In the genomic region with DNA sequence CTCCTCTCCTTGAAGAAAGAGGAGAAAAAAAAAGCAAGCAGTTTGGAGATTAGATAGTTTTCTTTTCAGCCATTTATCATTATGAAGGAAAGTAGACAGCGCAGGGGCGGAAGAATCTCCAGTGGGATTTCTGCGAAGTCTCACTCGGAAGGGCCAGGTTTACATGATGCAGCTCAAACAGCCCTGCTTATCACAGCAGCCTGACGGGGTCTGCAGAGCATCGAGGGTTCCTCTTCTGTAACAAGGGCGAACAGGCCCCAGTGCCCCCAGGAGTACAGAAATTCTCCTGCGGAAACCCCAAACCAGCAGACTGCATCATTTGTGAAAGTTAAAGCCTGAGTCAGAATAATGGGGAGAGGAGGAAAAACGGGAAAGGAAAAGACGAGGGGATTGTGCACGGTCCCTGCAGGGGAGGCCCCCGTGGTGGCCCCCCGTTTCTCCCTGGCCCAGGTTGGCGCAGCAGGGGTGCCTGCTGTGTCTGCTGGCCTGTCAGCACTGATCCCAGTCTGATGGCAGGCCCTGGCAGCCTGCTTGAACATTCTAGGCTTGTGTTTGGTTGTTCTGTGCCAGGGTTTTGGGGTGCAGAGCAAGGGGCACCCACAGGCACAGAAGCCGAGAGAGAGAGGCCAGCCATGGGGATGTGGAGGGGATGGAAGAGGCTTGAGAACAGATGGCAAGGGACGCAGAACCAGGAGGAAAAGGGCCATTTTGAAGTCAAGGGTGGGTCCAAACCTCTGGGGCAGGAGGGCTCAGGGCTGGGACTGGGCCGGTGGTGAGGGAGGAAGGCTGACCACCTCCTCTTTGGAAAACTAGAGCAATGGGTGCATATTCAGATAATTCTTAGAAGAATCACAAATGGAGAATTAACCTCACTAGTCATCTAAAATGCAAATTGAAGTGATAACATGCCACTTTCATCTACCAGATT, we compare ENCODE assay signal across 2 cellular contexts.
TF ChIP-seq lines count a peak whose summit lies in the region.

No MANE protein-coding gene starts in this region.

TF ChIP-seq in SK-N-SH, 30 proteins besides CTCF, POLR2A, EP300 and RAD21 (continued from another document):
- TF ChIP-seq, protein P1, sequence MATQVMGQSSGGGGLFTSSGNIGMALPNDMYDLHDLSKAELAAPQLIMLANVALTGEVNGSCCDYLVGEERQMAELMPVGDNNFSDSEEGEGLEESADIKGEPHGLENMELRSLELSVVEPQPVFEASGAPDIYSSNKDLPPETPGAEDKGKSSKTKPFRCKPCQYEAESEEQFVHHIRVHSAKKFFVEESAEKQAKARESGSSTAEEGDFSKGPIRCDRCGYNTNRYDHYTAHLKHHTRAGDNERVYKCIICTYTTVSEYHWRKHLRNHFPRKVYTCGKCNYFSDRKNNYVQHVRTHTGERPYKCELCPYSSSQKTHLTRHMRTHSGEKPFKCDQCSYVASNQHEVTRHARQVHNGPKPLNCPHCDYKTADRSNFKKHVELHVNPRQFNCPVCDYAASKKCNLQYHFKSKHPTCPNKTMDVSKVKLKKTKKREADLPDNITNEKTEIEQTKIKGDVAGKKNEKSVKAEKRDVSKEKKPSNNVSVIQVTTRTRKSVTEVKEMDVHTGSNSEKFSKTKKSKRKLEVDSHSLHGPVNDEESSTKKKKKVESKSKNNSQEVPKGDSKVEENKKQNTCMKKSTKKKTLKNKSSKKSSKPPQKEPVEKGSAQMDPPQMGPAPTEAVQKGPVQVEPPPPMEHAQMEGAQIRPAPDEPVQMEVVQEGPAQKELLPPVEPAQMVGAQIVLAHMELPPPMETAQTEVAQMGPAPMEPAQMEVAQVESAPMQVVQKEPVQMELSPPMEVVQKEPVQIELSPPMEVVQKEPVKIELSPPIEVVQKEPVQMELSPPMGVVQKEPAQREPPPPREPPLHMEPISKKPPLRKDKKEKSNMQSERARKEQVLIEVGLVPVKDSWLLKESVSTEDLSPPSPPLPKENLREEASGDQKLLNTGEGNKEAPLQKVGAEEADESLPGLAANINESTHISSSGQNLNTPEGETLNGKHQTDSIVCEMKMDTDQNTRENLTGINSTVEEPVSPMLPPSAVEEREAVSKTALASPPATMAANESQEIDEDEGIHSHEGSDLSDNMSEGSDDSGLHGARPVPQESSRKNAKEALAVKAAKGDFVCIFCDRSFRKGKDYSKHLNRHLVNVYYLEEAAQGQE (IDR thresholded peaks at IDR 0.05; ENCODE audit: low read depth, low read length), result no peak
- TF ChIP-seq NFIC (IDR thresholded peaks at IDR 0.05; ENCODE audit: borderline replicate concordance), result no peak
- no peak for TF ChIP-seq CHD2 (IDR thresholded peaks at IDR 0.05; ENCODE audit: low read length, partially characterized antibody)
- no peak for TF ChIP-seq MXI1 (IDR thresholded peaks at IDR 0.05; ENCODE audit: low read depth, low read length)
TF ChIP-seq in SK-N-SH: peak in this region for 0.

TF ChIP-seq in HepG2, 621 proteins besides CTCF, POLR2A, EP300 and RAD21 (continued from another document):
- TF ChIP-seq ZUFSP (CRISPR knock-in tag; IDR thresholded peaks at IDR 0.05; ENCODE audit: borderline replicate concordance) (no peak), ZNF550 (CRISPR knock-in tag; IDR thresholded peaks at IDR 0.05; ENCODE audit: borderline replicate concordance) (no peak), MBD4 (IDR thresholded peaks at IDR 0.05; ENCODE audit: borderline replicate concordance, low read length) (no peak), JUND (CRISPR knock-in tag; IDR thresholded peaks at IDR 0.05) (no peak)
